21 cellular contexts compared by ENCODE assay signal in the genomic region with DNA sequence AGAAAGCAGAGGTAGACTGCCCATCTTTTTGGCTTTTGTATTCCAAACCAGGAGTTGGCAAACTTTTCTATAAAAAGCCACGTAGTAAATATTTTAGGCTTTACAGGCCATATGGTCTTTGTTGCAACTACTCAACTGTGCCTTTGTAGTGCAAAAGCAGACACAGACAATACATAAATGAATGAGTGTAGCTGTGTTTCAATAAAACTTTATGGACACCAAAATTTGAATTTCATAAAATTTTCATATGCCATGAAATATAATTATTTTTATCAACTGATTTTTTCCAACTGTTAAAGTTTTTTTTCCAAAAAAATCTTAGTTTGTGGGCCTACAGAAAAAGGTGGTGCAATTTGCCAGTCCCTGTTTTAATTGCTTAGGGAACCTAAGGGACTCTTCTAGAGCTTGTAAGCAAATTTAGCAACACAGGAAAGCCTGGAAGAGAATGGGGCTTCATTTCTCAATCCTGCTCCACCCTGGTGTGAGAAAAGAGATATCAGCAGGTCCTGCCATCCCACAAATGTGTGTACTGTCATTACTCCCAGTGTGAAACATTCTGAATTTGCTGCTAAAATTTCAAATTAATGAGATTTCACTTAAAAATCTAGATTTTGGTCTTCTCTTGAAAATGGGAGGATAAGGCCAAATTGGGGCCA.
DNase-seq lines count a peak whose midpoint lies in the region; ATAC-seq and TF ChIP-seq lines count a peak whose summit lies in the region.
"Had no signal": no experiment of that assay in that cellular context is flagged by ENCODE, and none has a peak within 500 bp of the region (broad histone marks: within the 10 kb centered on the region; RNA-seq: fewer than 3 reads in every experiment).

No MANE protein-coding gene starts in this region.

- POLR2A ChIA-PET in Panc1 (lab: Charles Lee), result no interaction called here

- H3K4me1 Mint-ChIP-seq in T-helper 17 cell, result peaks cover 3% of the 10 kb centered on the region

- H3K27me3 ChIP-seq in Panc1 (ENCODE audit: control insufficient read depth, insufficient read depth, low read length) (no peaks in the 10 kb centered on the region), tibial nerve (no peaks in the 10 kb centered on the region)
- H3K27me3 ChIP-seq: body of pancreas had no signal

- no peak overlapping the region for H3K4me3 Mint-ChIP-seq in T-helper 17 cell
- H3K4me3 Mint-ChIP-seq: activated naive CD8-positive, alpha-beta T cell; T-helper 1 cell treated with Interleukin-12 subunit alpha and Interleukin-12 subunit beta and Interleukin-4 antibody, amounts not matched to agents 30 μg/mL and 1 μg/mL, for 36 hours had no signal

- intact Hi-C loops in Panc1 (cut with micrococcal nuclease; ENCODE audit: unreplicated experiment), result loop anchor here (5.0 to 10.0 kb wide), 2 partner anchors 194 to 267 kb away; a partner anchor contains a TSS

- no peaks in the 10 kb centered on the region for H3K9me3 ChIP-seq in Panc1 (ENCODE audit: control insufficient read depth, insufficient read depth, low read depth, low read length)
- H3K9me3 ChIP-seq in tibial nerve, result no peaks in the 10 kb centered on the region
- H3K9me3 ChIP-seq in T-helper 17 cell (ENCODE audit: control insufficient read depth, low read length, poor library complexity, severe bottlenecking), result no peaks in the 10 kb centered on the region
- H3K9me3 ChIP-seq: body of pancreas had no signal

- peaks cover 33% of the 10 kb centered on the region for H3K4me1 ChIP-seq in Panc1 (ENCODE audit: control insufficient read depth, insufficient read depth, low read length)
- peaks cover 0 to 43% (median 16%) of the 10 kb centered on the region in 4 donors for H3K4me1 ChIP-seq in tibial nerve
- H3K4me1 ChIP-seq: parathyroid adenoma had no signal

- no peak for TF ChIP-seq POLR2A in tibial nerve (IDR thresholded peaks at IDR 0.05)

- ATAC-seq in Panc1, result no peak
- ATAC-seq in T-helper 17 cell, result no peak
- ATAC-seq: body of pancreas, left ventricle myocardium superior had no signal

- no peaks in the 10 kb centered on the region for H3K36me3 ChIP-seq in Panc1 (ENCODE audit: control insufficient read depth, insufficient read depth, low read length)
- no peaks in the 10 kb centered on the region for H3K36me3 ChIP-seq in tibial nerve

- no peaks in the 10 kb centered on the region for H3K27me3 Mint-ChIP-seq in T-helper 17 cell
- H3K27me3 Mint-ChIP-seq: activated naive CD8-positive, alpha-beta T cell had no signal

- peak; percentile 20 for DNase-seq in SKM-1 treated with dmso at 0.1 percent for 144 hours (lab: John Stamatoyannopoulos, UW; ENCODE audit: unreplicated experiment)
- no peak for DNase-seq in SKM-1 (lab: John Stamatoyannopoulos, UW; ENCODE audit: unreplicated experiment)
- no peak for DNase-seq in Panc1 (ENCODE audit: low read depth, low spot score)
- peak; percentile 50 for DNase-seq in fibroblast of villous mesenchyme (ENCODE audit: low read depth)
- no peak for DNase-seq in tibial nerve (ENCODE audit: low spot score in 2 of 2)
- DNase-seq in SHP77 treated with DMSO at 0.1 percent for 48 hours (lab: John Stamatoyannopoulos, UW), result no peak
- no peak for DNase-seq in UCSD-AML1 (lab: John Stamatoyannopoulos, UW; ENCODE audit: unreplicated experiment)
- no peak for DNase-seq in T-helper 17 cell
- DNase-seq: activated CD8-positive, alpha-beta memory T cell treated with anti-CD3 and anti-CD28 coated beads for 24 hours; body of pancreas; cortex of kidney; DMS153; left ventricle myocardium superior; NCI-H1417; NCI-H82; stimulated activated CD4-positive, alpha-beta T cell treated with anti-CD3 and anti-CD28 coated beads, Interleukin-4, amount 100 ng/mL, for 1 hour had no signal

- CTCF ChIA-PET in Panc1 (lab: Charles Lee), result interaction anchor here (1.6 kb wide), 1 partner anchor 193 kb away, joined by 8 read pairs; no protein-coding TSS in a partner anchor

- TF ChIP-seq EP300 in tibial nerve (IDR thresholded peaks at IDR 0.05), result no peak

- H3K4me3 ChIP-seq in Panc1 (ENCODE audit: low read depth in 2 of 2, low read length in 2 of 2), result no peak overlapping the region
- H3K4me3 ChIP-seq in fibroblast of villous mesenchyme (ENCODE audit: low read depth, low read length), result no peak overlapping the region
- H3K4me3 ChIP-seq in tibial nerve, result no peak overlapping the region
- H3K4me3 ChIP-seq: body of pancreas had no signal

- WGBS in tibial nerve, 2 donors, result 83 to 86% methylated on average over 1 of the region's 1 CpG

- H3K27ac Mint-ChIP-seq in T-helper 17 cell, result no peak overlapping the region
- H3K27ac Mint-ChIP-seq: activated naive CD8-positive, alpha-beta T cell; T-helper 1 cell treated with Interleukin-12 subunit alpha and Interleukin-12 subunit beta and Interleukin-4 antibody, amounts not matched to agents 30 μg/mL and 1 μg/mL, for 36 hours had no signal

- no peak for TF ChIP-seq CTCF in Panc1 (IDR thresholded peaks at IDR 0.05)
- no peak for TF ChIP-seq CTCF in fibroblast of villous mesenchyme (IDR thresholded peaks at IDR 0.05; ENCODE audit: insufficient read depth, low read depth, low read length)
- no peak for TF ChIP-seq CTCF in tibial nerve (IDR thresholded peaks at IDR 0.05)

- no TSS peak for BruUV-seq in Panc1 (replicated peaks; lab: Mats Ljungman, UMichigan)

- in situ Hi-C loops in Panc1 (cut with HindIII; ENCODE audit: low pct_unique_long_range_greater_than_20kb, low sequenced_read_pairs), result no loop called here

- no peaks in the 10 kb centered on the region for H3K36me3 Mint-ChIP-seq in T-helper 17 cell (ENCODE audit: low read depth)

- H3K27ac ChIP-seq in Panc1 (ENCODE audit: low read length) (peak overlapping the region; percentile 60), tibial nerve (peak overlapping the region; percentile 46 to 82 (median 73))
- H3K27ac ChIP-seq: C4-2B, epithelial cell of prostate, parathyroid adenoma had no signal

Comparison
In these comparisons a context has a peak if more than half of its experiments do, and no peak if none do; other contexts are left out.
1. DNase-seq: peak in SKM-1 treated with dmso at 0.1 percent for 144 hours (single experiment) and fibroblast of villous mesenchyme (single experiment); none in SKM-1 (single experiment), Panc1 (single experiment), tibial nerve (0 of 2), SHP77 treated with DMSO at 0.1 percent for 48 hours (single experiment), UCSD-AML1 (single experiment) and T-helper 17 cell (0 of 3).